In genomic region chr19:50607388-50607787, GRCh38 we compare ENCODE assay signal across 1 cellular context.
TF ChIP-seq lines count a peak whose summit lies in the region.

No MANE protein-coding gene starts in this region.

TF ChIP-seq in K562, 482 proteins besides CTCF, POLR2A, EP300 and RAD21:
- TF ChIP-seq PCBP1 (IDR thresholded peaks at IDR 0.05; ENCODE audit: low read depth, low read length, poor library complexity, severe bottlenecking) (no peak), STAG1 (CRISPR knock-in tag; IDR thresholded peaks at IDR 0.05; ENCODE audit: borderline replicate concordance) (0 out of 2 replicates have a peak, but pooled peaks have one; percentile 9), ZNF197 (CRISPR knock-in tag; IDR thresholded peaks at IDR 0.05; ENCODE audit: low read depth) (no peak), ZNF143 (CRISPR knock-in tag; IDR thresholded peaks at IDR 0.05) (0 out of 2 replicates have a peak, but pooled peaks have one; percentile 29), ZNF263 (CRISPR knock-in tag; IDR thresholded peaks at IDR 0.05; ENCODE audit: borderline replicate concordance) (peak; percentile 10; the same call in 1 of the 2 replicates), ZNF512 (tag; IDR thresholded peaks at IDR 0.05) (peak; percentile 89), FOXP1 (CRISPR knock-in tag; IDR thresholded peaks at IDR 0.05) (0 out of 2 replicates have a peak, but pooled peaks have one; percentile 15)
